ENCODE assay signal across 10 cellular contexts in genomic region chr2:128736046-128736688, GRCh38.
A peak's percentile ranks its signal among the peaks of the same experiment; 100 is the strongest.
DNase-seq lines count a peak whose midpoint lies in the region; ATAC-seq and TF ChIP-seq lines count a peak whose summit lies in the region.
"Had no signal": no experiment of that assay in that cellular context is flagged by ENCODE, and none has a peak within 500 bp of the region (broad histone marks: within the 10 kb centered on the region; RNA-seq: fewer than 3 reads in every experiment).

No MANE protein-coding gene starts in this region.

- H3K36me3 Mint-ChIP-seq in glutamatergic neuron (ENCODE audit: unreplicated experiment): no peaks in the 10 kb centered on the region

- peaks cover 21% of the 10 kb centered on the region for H3K4me1 Mint-ChIP-seq in glutamatergic neuron (ENCODE audit: low read depth, unreplicated experiment)

- no peak overlapping the region for H2AFZ ChIP-seq in DND-41 (ENCODE audit: low read depth, low read length)

- H3K27me3 ChIP-seq in DND-41 (ENCODE audit: insufficient read depth, low read length, poor library complexity): no peaks in the 10 kb centered on the region
- peaks cover 4% of the 10 kb centered on the region for H3K27me3 ChIP-seq in left ventricle myocardium inferior (ENCODE audit: low read depth)
- H3K27me3 ChIP-seq in rectal smooth muscle tissue (ENCODE audit: control insufficient read depth, insufficient read depth, low read length): no peaks in the 10 kb centered on the region
- H3K27me3 ChIP-seq in uterus: no peaks in the 10 kb centered on the region

- no peaks in the 10 kb centered on the region for H3K9me3 ChIP-seq in DND-41 (ENCODE audit: insufficient read depth, low read length, severe bottlenecking)
- H3K9me3 ChIP-seq in left ventricle myocardium inferior (replicated peaks): no peaks in the 10 kb centered on the region
- H3K9me3 ChIP-seq in uterus: no peaks in the 10 kb centered on the region

- H3K9me3 Mint-ChIP-seq in glutamatergic neuron (ENCODE audit: unreplicated experiment): peaks cover 2% of the 10 kb centered on the region

- no peak overlapping the region for H3K4me2 ChIP-seq in DND-41 (ENCODE audit: insufficient read depth, low read length)

- H3K4me3 ChIP-seq in DND-41 (ENCODE audit: low read depth in 1 of 2, low read length in 2 of 2) (no peak overlapping the region), NB4 (ENCODE audit: low read depth, low read length) (peak overlapping the region; percentile 9), left ventricle myocardium inferior (peak overlapping the region; percentile 52), rectal smooth muscle tissue (ENCODE audit: low read length) (peak overlapping the region; percentile 47), uterus (no peak overlapping the region)

- H3K79me2 ChIP-seq in DND-41 (ENCODE audit: insufficient read depth, low read length): no peaks in the 10 kb centered on the region

- H4K20me1 ChIP-seq in DND-41 (ENCODE audit: insufficient read depth, low read length): no peaks in the 10 kb centered on the region

- no peak for DNase-seq in DND-41
- peak; percentile 68 for DNase-seq in NB4 (ENCODE audit: low read depth)
- DNase-seq in left ventricle myocardium inferior: no peak
- DNase-seq in glutamatergic neuron: no peak
- no peak for DNase-seq in uterus
- DNase-seq in NCI-H2107 (lab: John Stamatoyannopoulos, UW): no peak
- DNase-seq: cortex of kidney, NCI-H1417 treated with DMSO at 0.1 percent for 48 hours had no signal

- TF ChIP-seq POLR2A in NB4 (IDR thresholded peaks at IDR 0.05; ENCODE audit: extremely low read depth, insufficient read length) (no peak), uterus (IDR thresholded peaks at IDR 0.05) (no peak)

- H3K4me1 ChIP-seq in DND-41 (ENCODE audit: insufficient read depth, low read length) (peaks cover 54% of the 10 kb centered on the region), left ventricle myocardium inferior (peaks cover 31% of the 10 kb centered on the region), rectal smooth muscle tissue (ENCODE audit: control insufficient read depth, insufficient read depth, low read length) (peaks cover 6% of the 10 kb centered on the region), uterus (no peaks in the 10 kb centered on the region)

- intact Hi-C loops in left ventricle myocardium inferior (cut with micrococcal nuclease) (no loop called here), uterus (cut with DNase I; ENCODE audit: low total_unique reads) (no loop called here)

- H3K27ac ChIP-seq in DND-41 (ENCODE audit: low read length) (peak overlapping the region; percentile 87), left ventricle myocardium inferior (replicated peaks) (no peak overlapping the region), rectal smooth muscle tissue (ENCODE audit: low read depth, low read length) (no peak overlapping the region), uterus (no peak overlapping the region)

- peaks cover 2% of the 10 kb centered on the region for H3K27me3 Mint-ChIP-seq in glutamatergic neuron (ENCODE audit: unreplicated experiment)

- no peak for ATAC-seq in DND-41 (ENCODE audit: insufficient read depth, low read depth)
- ATAC-seq in GM18858 (IDR thresholded peaks at IDR 0.05; ENCODE audit: unreplicated experiment): no peak

- H3K36me3 ChIP-seq in DND-41 (ENCODE audit: insufficient read depth, low read length): no peaks in the 10 kb centered on the region
- H3K36me3 ChIP-seq in left ventricle myocardium inferior: no peaks in the 10 kb centered on the region
- H3K36me3 ChIP-seq in rectal smooth muscle tissue (ENCODE audit: control insufficient read depth, insufficient read depth, low read length): no peaks in the 10 kb centered on the region
- H3K36me3 ChIP-seq in uterus: no peaks in the 10 kb centered on the region

- no peak overlapping the region for H3K4me3 Mint-ChIP-seq in glutamatergic neuron (ENCODE audit: unreplicated experiment)

- no peak for TF ChIP-seq CTCF in DND-41 (IDR thresholded peaks at IDR 0.05; ENCODE audit: borderline replicate concordance, extremely low read depth, low read length, poor library complexity, severe bottlenecking)
- no peak for TF ChIP-seq CTCF in NB4 (IDR thresholded peaks at IDR 0.05; ENCODE audit: low read depth, low read length)
- no peak for TF ChIP-seq CTCF in left ventricle myocardium inferior (IDR thresholded peaks at IDR 0.05; ENCODE audit: borderline replicate concordance)
- no peak for TF ChIP-seq CTCF in glutamatergic neuron (IDR thresholded peaks at IDR 0.05; ENCODE audit: partially characterized antibody, unreplicated experiment)
- no peak for TF ChIP-seq CTCF in uterus (IDR thresholded peaks at IDR 0.05)

- H3K9ac ChIP-seq in DND-41 (ENCODE audit: low read depth, low read length): peak overlapping the region; percentile 24; the same call in 1 of the 2 replicates
- H3K9ac ChIP-seq in rectal smooth muscle tissue (ENCODE audit: low read length): no peak overlapping the region

- no peak overlapping the region for H3K27ac Mint-ChIP-seq in glutamatergic neuron (ENCODE audit: unreplicated experiment)

Comparison
In these comparisons a context has a peak if more than half of its experiments do, and no peak if none do; other contexts are left out.
1. H3K4me3 ChIP-seq: peak in NB4 (single experiment), left ventricle myocardium inferior (single experiment) and rectal smooth muscle tissue (single experiment); none in DND-41 (0 of 2) and uterus (0 of 2).